In genomic region chr19:5904302-5905071, GRCh38 we compare ENCODE assay signal across 1 cellular context.
TF ChIP-seq lines count a peak whose summit lies in the region.

Gene VMAC (plus strand): TSS chr19:5904872. CDS start chr19:5904891, 19 bp downstream.

TF ChIP-seq in K562, 482 proteins besides CTCF, POLR2A, EP300 and RAD21 (continued from another document and continues in another):
- TF ChIP-seq GMEB1 (CRISPR knock-in tag; IDR thresholded peaks at IDR 0.05) (peak; percentile 27; the same call in 1 of the 2 replicates), ZFP1 (CRISPR knock-in tag; IDR thresholded peaks at IDR 0.05) (no peak), ILF3 (IDR thresholded peaks at IDR 0.05; ENCODE audit: borderline replicate concordance) (no peak), MXI1 (IDR thresholded peaks at IDR 0.05; ENCODE audit: low read depth, low read length) (no peak), PRMT5 (CRISPR knock-in tag; IDR thresholded peaks at IDR 0.05) (no peak), KLF1 (tag; IDR thresholded peaks at IDR 0.05) (peak; percentile 61), HNRNPUL1 (IDR thresholded peaks at IDR 0.05; ENCODE audit: low read length) (no peak), ZNF282 (CRISPR knock-in tag; IDR thresholded peaks at IDR 0.05) (peak; percentile 85; the same call in 1 of the 2 replicates), ZNF146 (CRISPR knock-in tag; IDR thresholded peaks at IDR 0.05; ENCODE audit: unreplicated experiment) (no peak), PHTF2 (CRISPR knock-in tag; IDR thresholded peaks at IDR 0.05) (no peak), POLR2AphosphoS2 (IDR thresholded peaks at IDR 0.05; ENCODE audit: low read length) (no peak), NRF1 (conservative IDR thresholded peaks at IDR 0.05 in 1 of 2, IDR thresholded peaks at IDR 0.05 in 1 of 2) (peak; percentile 96 to 97), ZNF133 (CRISPR knock-in tag; IDR thresholded peaks at IDR 0.05) (no peak), SIN3B (IDR thresholded peaks at IDR 0.05; ENCODE audit: low read depth) (0 out of 2 replicates have a peak, but pooled peaks have one; percentile 56), NFYB (IDR thresholded peaks at IDR 0.05; ENCODE audit: extremely low read depth, insufficient read length) (peak; percentile 52), POLR2G (IDR thresholded peaks at IDR 0.05; ENCODE audit: low read depth, low read length) (peak; percentile 80), STAG1 (CRISPR knock-in tag; IDR thresholded peaks at IDR 0.05; ENCODE audit: borderline replicate concordance) (no peak), PKNOX1 (IDR thresholded peaks at IDR 0.05) (peak; percentile 94), TAF1 (IDR thresholded peaks at IDR 0.05; ENCODE audit: control insufficient read depth, extremely low read depth, insufficient read depth, low read length, severe bottlenecking) (peak; percentile 39), ZNF395 (CRISPR knock-in tag; IDR thresholded peaks at IDR 0.05) (no peak), CXXC5 (CRISPR knock-in tag; IDR thresholded peaks at IDR 0.05) (peak; percentile 31; the same call in 1 of the 2 replicates), RBFOX2 (IDR thresholded peaks at IDR 0.05; ENCODE audit: low read depth, low read length) (peak; percentile 70), ARID3B (CRISPR knock-in tag; IDR thresholded peaks at IDR 0.05; ENCODE audit: borderline replicate concordance) (no peak), CHD1 (IDR thresholded peaks at IDR 0.05; ENCODE audit: low read length) (no peak), KDM5B (IDR thresholded peaks at IDR 0.05; ENCODE audit: insufficient replicate concordance, low read depth, low read length) (no peak), ETV5 (CRISPR knock-in tag; IDR thresholded peaks at IDR 0.05; ENCODE audit: low read depth) (0 out of 2 replicates have a peak, but pooled peaks have one; percentile 34), ZNF174 (CRISPR knock-in tag; IDR thresholded peaks at IDR 0.05) (no peak), HCFC1 (IDR thresholded peaks at IDR 0.05; ENCODE audit: low read depth, low read length) (no peak), RBBP5 (IDR thresholded peaks at IDR 0.05; ENCODE audit: borderline replicate concordance, insufficient read depth, low read length, poor library complexity, severe bottlenecking) (peak; percentile 58), ZKSCAN8 (CRISPR knock-in tag; IDR thresholded peaks at IDR 0.05) (no peak), HMBOX1 (IDR thresholded peaks at IDR 0.05) (peak; percentile 23; the same call in 1 of the 2 replicates), ZNF830 (CRISPR knock-in tag; IDR thresholded peaks at IDR 0.05) (no peak), CREM (IDR thresholded peaks at IDR 0.05; ENCODE audit: low read depth) (peak; percentile 35), FOS (IDR thresholded peaks at IDR 0.05; ENCODE audit: extremely low read depth, insufficient read length) (peak; percentile 56), ELF1 (tag; IDR thresholded peaks at IDR 0.05) (peak; percentile 79), TSHZ1 (CRISPR knock-in tag; IDR thresholded peaks at IDR 0.05) (no peak), TBP (optimal IDR thresholded peaks at IDR 0.05; ENCODE audit: low read depth, low read length) (peak; percentile 46), HIVEP1 (CRISPR knock-in tag; IDR thresholded peaks at IDR 0.05) (0 out of 2 replicates have a peak, but pooled peaks have one; percentile 32), SMAD4 (CRISPR knock-in tag; conservative IDR thresholded peaks at IDR 0.05) (peak; percentile 46; the same call in 1 of the 2 replicates), IRF2 (CRISPR knock-in tag; IDR thresholded peaks at IDR 0.05) (no peak), MBD2 (IDR thresholded peaks at IDR 0.05; ENCODE audit: borderline replicate concordance, low read depth) (peak; percentile 82; the same call in 1 of the 2 replicates), NFATC3 (IDR thresholded peaks at IDR 0.05) (no peak), PBX2 (CRISPR knock-in tag; IDR thresholded peaks at IDR 0.05; ENCODE audit: low read depth) (no peak), PBX2 (tag; conservative IDR thresholded peaks at IDR 0.05; ENCODE audit: low read depth) (0 out of 2 replicates have a peak, but pooled peaks have one; percentile 56), RCOR1 (IDR thresholded peaks at IDR 0.05; ENCODE audit: borderline replicate concordance in 1 of 2, low read depth in 2 of 2, low read length in 2 of 2) (0 out of 4 replicates have a peak, but pooled peaks of 1 of the 2 experiments have one; percentile 4), ZFX (CRISPR knock-in tag; IDR thresholded peaks at IDR 0.05) (peak; percentile 86), CC2D1A (IDR thresholded peaks at IDR 0.05) (no peak), PHF20 (IDR thresholded peaks at IDR 0.05; ENCODE audit: partially characterized antibody) (peak; percentile 65), L3MBTL2 (IDR thresholded peaks at IDR 0.05) (no peak), RBM25 (IDR thresholded peaks at IDR 0.05; ENCODE audit: low read depth, low read length, severe bottlenecking) (peak; percentile 1), CTBP1 (IDR thresholded peaks at IDR 0.05; ENCODE audit: borderline replicate concordance) (peak; percentile 62; the same call in 1 of the 2 replicates), KAT7 (CRISPR knock-in tag; IDR thresholded peaks at IDR 0.05; ENCODE audit: borderline replicate concordance) (0 out of 2 replicates have a peak, but pooled peaks have one; percentile 51), MYBL2 (IDR thresholded peaks at IDR 0.05; ENCODE audit: low read depth) (no peak), MYBL2 (CRISPR knock-in tag; IDR thresholded peaks at IDR 0.05; ENCODE audit: borderline replicate concordance) (no peak), MNT (conservative IDR thresholded peaks at IDR 0.05) (peak in 1 of 2 experiments; percentile 94; a peak in 2 of 4 replicates), CBFA2T2 (conservative IDR thresholded peaks at IDR 0.05) (no peak), JUND (IDR thresholded peaks at IDR 0.05; ENCODE audit: borderline replicate concordance, low read depth, low read length) (no peak), JUND (tag; IDR thresholded peaks at IDR 0.05; ENCODE audit: borderline replicate concordance, low read depth, low read length) (no peak)
